In genomic region chr19:57249329-57249728, GRCh38 we compare ENCODE assay signal across 19 cellular contexts. TPM values are rescaled to one million over a fixed set of nuclear protein-coding genes. Genes with fewer than 3 reads are reported as not detected.
A peak's percentile ranks its signal among the peaks of the same experiment; 100 is the strongest.
DNase-seq lines count a peak whose midpoint lies in the region; ATAC-seq and TF ChIP-seq lines count a peak whose summit lies in the region.
"Had no signal": no experiment of that assay in that cellular context is flagged by ENCODE, and none has a peak within 500 bp of the region (broad histone marks: within the 10 kb centered on the region; RNA-seq: fewer than 3 reads in every experiment).

No MANE protein-coding gene starts in this region.

- no peak overlapping the region for H3K27ac Mint-ChIP-seq in Calu3 (ENCODE audit: unreplicated experiment)
- no peak overlapping the region for H3K27ac Mint-ChIP-seq in naive thymus-derived CD8-positive, alpha-beta T cell
- H3K27ac Mint-ChIP-seq: CD4-positive, alpha-beta T cell; GM23338; HFFc6 had no signal

- peak; percentile 51 for DNase-seq in HCEC 1CT
- peak; percentile 23 for DNase-seq in RKO (ENCODE audit: low spot score)
- peak; percentile 6 for DNase-seq in islet precursor cell
- no peak for DNase-seq in NCI-H345 treated with DMSO at 0.1 percent for 48 hours (lab: John Stamatoyannopoulos, UW; ENCODE audit: unreplicated experiment)
- DNase-seq in Calu3, result no peak
- no peak for DNase-seq in naive thymus-derived CD8-positive, alpha-beta T cell
- DNase-seq: ACHN; Caco-2; CD4-positive, alpha-beta T cell; DMS153; DMS79; HFFc6; KG1 had no signal

- intact Hi-C loops in Calu3 (cut with micrococcal nuclease; ENCODE audit: unreplicated experiment), result no loop called here

- no peaks in the 10 kb centered on the region for H3K4me1 Mint-ChIP-seq in Calu3 (ENCODE audit: low read depth, unreplicated experiment)
- H3K4me1 Mint-ChIP-seq in naive thymus-derived CD8-positive, alpha-beta T cell, result peaks cover 2 to 14% (median 6%) of the 10 kb centered on the region in 4 donors
- H3K4me1 Mint-ChIP-seq: GM23338 had no signal

- no TSS peak for BruUV-seq in Calu3 (replicated peaks; lab: Mats Ljungman, UMichigan)

- H3K4me3 Mint-ChIP-seq in Calu3 (ENCODE audit: low read depth, unreplicated experiment), result no peak overlapping the region
- H3K4me3 Mint-ChIP-seq in naive thymus-derived CD8-positive, alpha-beta T cell, result no peak overlapping the region
- H3K4me3 Mint-ChIP-seq: CD4-positive, alpha-beta T cell; GM23338; HFFc6 had no signal

- H3K9me3 Mint-ChIP-seq in Calu3 (ENCODE audit: low read depth, unreplicated experiment), result peaks cover 28% of the 10 kb centered on the region
- peaks cover 5 to 65% (median 35%) of the 10 kb centered on the region in 9 donors for H3K9me3 Mint-ChIP-seq in naive thymus-derived CD8-positive, alpha-beta T cell
- H3K9me3 Mint-ChIP-seq: GM23338, HFFc6 had no signal

- no peak for ATAC-seq in naive thymus-derived CD8-positive, alpha-beta T cell
- ATAC-seq in HG03135 (IDR thresholded peaks at IDR 0.05; ENCODE audit: unreplicated experiment), result no peak
- ATAC-seq: GM12878, GM23338, HCT116, HepG2 had no signal

- H3K27me3 Mint-ChIP-seq in Calu3 (ENCODE audit: unreplicated experiment), result no peaks in the 10 kb centered on the region
- H3K27me3 Mint-ChIP-seq in naive thymus-derived CD8-positive, alpha-beta T cell, result no peaks in the 10 kb centered on the region
- H3K27me3 Mint-ChIP-seq: CD4-positive, alpha-beta T cell had no signal

- POLR2A ChIA-PET in naive thymus-derived CD8-positive, alpha-beta T cell (lab: Charles Lee), result no interaction called here

- CTCF ChIA-PET in Calu3 (lab: Charles Lee), result no interaction called here

- H3K36me3 Mint-ChIP-seq in Calu3 (ENCODE audit: insufficient read depth, unreplicated experiment), result peaks cover 46% of the 10 kb centered on the region
- peaks cover 60 to 100% (median 94%) of the 10 kb centered on the region in 3 donors for H3K36me3 Mint-ChIP-seq in naive thymus-derived CD8-positive, alpha-beta T cell

- TF ChIP-seq CTCF in Calu3 (IDR thresholded peaks at IDR 0.05; ENCODE audit: unreplicated experiment), result no peak

RNA-seq across cellular contexts. Expression of gene ZNF805, which starts 8.9 kb away (rescaled TPM):
- 13.8 and 14.1 TPM in 2 replicates for total RNA-seq in Calu3 (2022)
- total RNA-seq in naive thymus-derived CD8-positive, alpha-beta T cell, result 10 to 100 TPM; 22.3 to 24.3 TPM
- 1 to 10 TPM; 3.2 to 3.8 (median 3.6) TPM for polyA plus RNA-seq in naive thymus-derived CD8-positive, alpha-beta T cell

RNA-seq across cellular contexts. Expression of gene AURKC, which starts 18.5 kb away (rescaled TPM):
- 0.83 and 1.3 TPM in 2 replicates for total RNA-seq in Calu3 (2022)
- total RNA-seq in naive thymus-derived CD8-positive, alpha-beta T cell, result 1 to 10 TPM; 1.0 to 2.0 TPM
- not detected for polyA plus RNA-seq in naive thymus-derived CD8-positive, alpha-beta T cell
- total RNA-seq: G401 had no signal

RNA-seq across cellular contexts. Expression of gene ZNF460, which starts 31.0 kb away (rescaled TPM):
- total RNA-seq in Calu3 (2022), result 68.2 and 74.8 TPM in 2 replicates
- 10 to 100 TPM; 74.4 to 85.3 TPM for total RNA-seq in naive thymus-derived CD8-positive, alpha-beta T cell
- polyA plus RNA-seq in naive thymus-derived CD8-positive, alpha-beta T cell, result 1 to 10 TPM; 5.4 to 9.4 (median 6.0) TPM

RNA-seq across cellular contexts. Expression of gene ZNF264, which starts 58.0 kb away (rescaled TPM):
- 28.7 and 29.0 TPM in 2 replicates for total RNA-seq in Calu3 (2022)
- total RNA-seq in naive thymus-derived CD8-positive, alpha-beta T cell, result 10 to 100 TPM; 77.4 to 77.6 TPM
- polyA plus RNA-seq in naive thymus-derived CD8-positive, alpha-beta T cell, result 10 to 100 TPM; 21.7 to 30.6 (median 29.2) TPM

Comparison
In these comparisons a context has a peak if more than half of its experiments do, and no peak if none do; other contexts are left out.
1. DNase-seq: peak in HCEC 1CT (single experiment), RKO (single experiment) and islet precursor cell (single experiment); none in NCI-H345 treated with DMSO at 0.1 percent for 48 hours (single experiment), Calu3 (single experiment) and naive thymus-derived CD8-positive, alpha-beta T cell (0 of 10).